8 cellular contexts compared by ENCODE assay signal in the genomic region with DNA sequence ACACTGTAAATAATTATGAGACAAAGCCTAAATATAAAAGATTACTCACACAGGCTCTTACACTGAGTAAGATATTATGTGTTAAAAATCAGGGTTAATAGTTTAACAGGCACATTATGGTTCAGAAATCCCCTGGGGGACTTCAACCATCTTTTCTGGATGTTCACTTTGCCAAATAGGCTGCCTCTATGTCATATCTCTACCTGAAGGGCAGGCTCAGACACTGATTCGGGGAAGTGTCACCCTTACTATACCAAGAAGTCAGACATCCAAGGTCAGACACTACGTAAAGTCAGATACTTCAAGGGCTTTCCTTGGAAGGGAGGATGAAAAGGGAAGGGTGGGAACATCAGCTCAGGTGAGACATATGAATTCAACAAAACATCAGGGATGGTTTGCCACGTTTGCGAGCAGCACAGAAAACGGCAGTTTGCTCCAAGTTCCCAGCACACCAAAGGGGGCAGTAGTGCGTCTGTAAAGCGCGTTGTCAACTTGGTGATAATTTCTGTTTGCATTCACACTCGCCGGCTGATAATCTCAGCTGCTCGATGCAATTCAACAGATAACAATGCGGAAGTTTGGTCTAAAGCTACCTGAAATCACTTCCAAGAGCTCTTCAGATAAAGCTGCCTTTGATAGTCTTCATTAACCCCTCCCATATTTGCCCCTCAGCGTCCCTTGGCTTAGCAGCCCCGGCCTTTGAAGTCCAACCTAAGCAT. TPM values are rescaled to one million over a fixed set of nuclear protein-coding genes. Genes with fewer than 3 reads are reported as not detected.
DNase-seq lines count a peak whose midpoint lies in the region; ATAC-seq and TF ChIP-seq lines count a peak whose summit lies in the region.

No MANE protein-coding gene starts in this region.

- TF ChIP-seq EP300 in stomach (IDR thresholded peaks at IDR 0.05) = no peak

- H2AK5ac ChIP-seq in IMR-90 (ENCODE audit: low read depth, low read length) = peak overlapping the region; percentile 33; the same call in 1 of the 2 replicates

- peaks cover 5% of the 10 kb centered on the region for H3K36me3 Mint-ChIP-seq in activated T-helper 17 cell treated with anti-CD3 and anti-CD28 coated beads, Interleukin-2, amount 50 U/mL, for 72 hours (ENCODE audit: low read depth)
- peaks cover 16% of the 10 kb centered on the region for H3K36me3 Mint-ChIP-seq in nephron progenitor cell (ENCODE audit: low read depth)

- H3K79me1 ChIP-seq in IMR-90 (ENCODE audit: low read depth in 1 of 2, low read length in 2 of 2) = no peaks in the 10 kb centered on the region

- H2AK9ac ChIP-seq in IMR-90 (replicated peaks; ENCODE audit: low read depth, low read length, poor library complexity) = peak overlapping the region; percentile 5

- H3K4me1 Mint-ChIP-seq in activated T-helper 17 cell treated with anti-CD3 and anti-CD28 coated beads, Interleukin-2, amount 50 U/mL, for 72 hours = peaks cover 16% of the 10 kb centered on the region
- H3K4me1 Mint-ChIP-seq in nephron progenitor cell = peaks cover 60% of the 10 kb centered on the region

- H2AFZ ChIP-seq in IMR-90 (replicated peaks; ENCODE audit: low read length, poor library complexity) = peak overlapping the region; percentile 84

- BruUV-seq in IMR-90 (replicated peaks; lab: Mats Ljungman, UMichigan) = no TSS peak
- BruUV-seq in Panc1 (replicated peaks; lab: Mats Ljungman, UMichigan) = no TSS peak

- H4K91ac ChIP-seq in IMR-90 (ENCODE audit: insufficient read depth, low read depth, low read length) = peak overlapping the region; percentile 69

- H3K4me1 ChIP-seq in IMR-90 (ENCODE audit: control insufficient read depth, insufficient read depth, low read length) (peaks cover 2% of the 10 kb centered on the region), Panc1 (ENCODE audit: control insufficient read depth, insufficient read depth, low read length) (no peaks in the 10 kb centered on the region; the same call in 1 of the 2 replicates), stomach (peaks cover 9 to 39% (median 15%) of the 10 kb centered on the region in 4 donors)

- dilution Hi-C loops in IMR-90 (cut with HindIII; ENCODE audit: low sequenced_read_pairs, unreplicated experiment) = no loop called here

- CTCF ChIA-PET in IMR-90 (lab: Yijun Ruan, JAX) = interaction anchor here (0.6 to 1.2 kb wide), 7 partner anchors 38 to 108 kb away, joined by 3 to 5 read pairs (median 3); no protein-coding TSS in a partner anchor
- CTCF ChIA-PET in Panc1 (lab: Charles Lee) = interaction anchor here (0.6 to 1.1 kb wide), 3 partner anchors 63 to 287 kb away, joined by 3 to 4 read pairs (median 4); no protein-coding TSS in a partner anchor

- 3% methylated on average over 9 of the region's 14 CpGs; no CpG with 5 or more reads in 1 of the 2 experiments for WGBS in IMR-90 (ENCODE audit: extremely low coverage in 2 of 2, insufficient read length in 1 of 2), 2 experiments
- WGBS in stomach, 5 donors = 4 to 5% (median 4%) methylated on average over 14 of the region's 14 CpGs

- in situ Hi-C loops in IMR-90 (cut with MboI; ENCODE audit: low sequenced_read_pairs) (loop anchor here (5.0 kb wide), 1 partner anchor 107 kb away; no protein-coding TSS in a partner anchor), Panc1 (cut with HindIII; ENCODE audit: low pct_unique_long_range_greater_than_20kb, low sequenced_read_pairs) (no loop called here)

- H3K27ac Mint-ChIP-seq in activated T-helper 17 cell treated with anti-CD3 and anti-CD28 coated beads, Interleukin-2, amount 50 U/mL, for 72 hours = peak overlapping the region; percentile 97
- peak overlapping the region; percentile 92 for H3K27ac Mint-ChIP-seq in nephron progenitor cell

- H3K14ac ChIP-seq in IMR-90 (replicated peaks; ENCODE audit: low read depth, low read length) = peak overlapping the region; percentile 66

- no peaks in the 10 kb centered on the region for H3K9me3 ChIP-seq in IMR-90 (ENCODE audit: control insufficient read depth, insufficient read depth, low read length)
- H3K9me3 ChIP-seq in Panc1 (ENCODE audit: control insufficient read depth, insufficient read depth, low read depth, low read length) = no peaks in the 10 kb centered on the region
- H3K9me3 ChIP-seq in stomach = no peaks in the 10 kb centered on the region

- H2BK15ac ChIP-seq in IMR-90 (ENCODE audit: low read depth, low read length) = peak overlapping the region; percentile 78

- no peak for TF ChIP-seq POLR2A in IMR-90 (IDR thresholded peaks at IDR 0.05; ENCODE audit: low read depth, low read length)
- TF ChIP-seq POLR2A in stomach (IDR thresholded peaks at IDR 0.05) = no peak

- H2BK20ac ChIP-seq in IMR-90 (ENCODE audit: low read depth, low read length) = peak overlapping the region; percentile 88

- H3K9me1 ChIP-seq in IMR-90 (ENCODE audit: insufficient read depth, low read length) = no peaks in the 10 kb centered on the region

- peak overlapping the region; percentile 21; the same call in 1 of the 2 replicates for H4K5ac ChIP-seq in IMR-90 (ENCODE audit: low read depth, low read length)

- H3K18ac ChIP-seq in IMR-90 (ENCODE audit: low read depth, low read length) = peak overlapping the region; percentile 30

- ATAC-seq in GM21576 (IDR thresholded peaks at IDR 0.05; ENCODE audit: unreplicated experiment) = peak; percentile 43
- peak; percentile 79 for ATAC-seq in IMR-90 (ENCODE audit: low read depth)
- ATAC-seq in Panc1 = peak; percentile 88
- ATAC-seq in activated T-helper 17 cell treated with anti-CD3 and anti-CD28 coated beads, Interleukin-2, amount 50 U/mL, for 72 hours (replicated peaks) = peak; percentile 71

- peak; percentile 63 for TF ChIP-seq RAD21 in IMR-90 (IDR thresholded peaks at IDR 0.05; ENCODE audit: low read length)

- peak overlapping the region; percentile 76 for H3K4ac ChIP-seq in IMR-90 (ENCODE audit: low read depth, low read length)

- H3K4me3 ChIP-seq in IMR-90 (ENCODE audit: insufficient read depth, low read depth, low read length) (peak overlapping the region; percentile 52), Panc1 (ENCODE audit: low read depth in 2 of 2, low read length in 2 of 2) (peak overlapping the region; percentile 80 to 94), fibroblast of villous mesenchyme (ENCODE audit: low read depth, low read length) (peak overlapping the region; percentile 66), stomach (peak overlapping the region; percentile 52 to 69 (median 64))

- H3K27me3 ChIP-seq in IMR-90 (ENCODE audit: control insufficient read depth, insufficient read depth, low read length) (no peaks in the 10 kb centered on the region), Panc1 (ENCODE audit: control insufficient read depth, insufficient read depth, low read length) (no peaks in the 10 kb centered on the region), stomach (no peaks in the 10 kb centered on the region)

- H4K20me1 ChIP-seq in IMR-90 (ENCODE audit: insufficient read depth, low read length) = no peaks in the 10 kb centered on the region

- POLR2A ChIA-PET in IMR-90 (lab: Charles Lee; ENCODE audit: unreplicated experiment) = no interaction called here
- POLR2A ChIA-PET in Panc1 (lab: Charles Lee) = no interaction called here

- H3K27me3 Mint-ChIP-seq in activated T-helper 17 cell treated with anti-CD3 and anti-CD28 coated beads, Interleukin-2, amount 50 U/mL, for 72 hours = peaks cover 7% of the 10 kb centered on the region
- H3K27me3 Mint-ChIP-seq in nephron progenitor cell (ENCODE audit: low read depth, poor library complexity) = peaks cover 2% of the 10 kb centered on the region

- H3K4me3 Mint-ChIP-seq in activated T-helper 17 cell treated with anti-CD3 and anti-CD28 coated beads, Interleukin-2, amount 50 U/mL, for 72 hours = peak overlapping the region; percentile 95
- H3K4me3 Mint-ChIP-seq in nephron progenitor cell = peak overlapping the region; percentile 87

- DNase-seq in DMS79 (lab: John Stamatoyannopoulos, UW) = peak; percentile 47
- DNase-seq in IMR-90 = peak; percentile 83
- DNase-seq in Panc1 (ENCODE audit: low read depth, low spot score) = peak; percentile 87
- peak; percentile 82 for DNase-seq in fibroblast of villous mesenchyme (ENCODE audit: low read depth)
- peak; percentile 69 for DNase-seq in nephron progenitor cell
- DNase-seq in stomach = peak; percentile 78

- H3K36me3 ChIP-seq in IMR-90 (ENCODE audit: control insufficient read depth, insufficient read depth, low read length) = no peaks in the 10 kb centered on the region
- H3K36me3 ChIP-seq in Panc1 (ENCODE audit: control insufficient read depth, insufficient read depth, low read length) = peaks cover 2% of the 10 kb centered on the region; the same call in 1 of the 2 replicates
- H3K36me3 ChIP-seq in stomach = no peaks in the 10 kb centered on the region

- peak overlapping the region; percentile 74; the same call in 1 of the 2 replicates for H3K56ac ChIP-seq in IMR-90 (ENCODE audit: extremely low read depth, insufficient read depth, low read length)

- H4K8ac ChIP-seq in IMR-90 (ENCODE audit: low read depth in 2 of 2, low read length in 2 of 2) = peak overlapping the region; percentile 2 to 81; a peak in 2 of 4 replicates

- H2BK5ac ChIP-seq in IMR-90 (ENCODE audit: low read depth, low read length, poor library complexity, severe bottlenecking) = peak overlapping the region; percentile 65

- H3K27ac ChIP-seq in IMR-90 (ENCODE audit: insufficient read depth, low read length) (peak overlapping the region; percentile 42), Panc1 (ENCODE audit: low read length) (peak overlapping the region; percentile 71), stomach (peak overlapping the region; percentile 83 to 90 (median 88))

- H3K9me3 Mint-ChIP-seq in activated T-helper 17 cell treated with anti-CD3 and anti-CD28 coated beads, Interleukin-2, amount 50 U/mL, for 72 hours = no peaks in the 10 kb centered on the region
- H3K9me3 Mint-ChIP-seq in nephron progenitor cell = peaks cover 31% of the 10 kb centered on the region

- TF ChIP-seq CTCF in IMR-90 (conservative IDR thresholded peaks at IDR 0.05; ENCODE audit: low read depth, low read length) = peak; percentile 78
- TF ChIP-seq CTCF in Panc1 (IDR thresholded peaks at IDR 0.05) = peak; percentile 92
- peak; percentile 87 for TF ChIP-seq CTCF in fibroblast of villous mesenchyme (IDR thresholded peaks at IDR 0.05; ENCODE audit: insufficient read depth, low read depth, low read length)
- TF ChIP-seq CTCF in nephron progenitor cell (IDR thresholded peaks at IDR 0.05) = peak; percentile 70
- peak in 5 of 7 experiments; percentile 65 to 80 (median 75) for TF ChIP-seq CTCF in stomach (IDR thresholded peaks at IDR 0.05)

- peak overlapping the region; percentile 50 for H3K23ac ChIP-seq in IMR-90 (ENCODE audit: low read depth, low read length)

- peak overlapping the region; percentile 76 for H3K4me2 ChIP-seq in IMR-90 (ENCODE audit: low read depth, low read length)

- intact Hi-C loops in IMR-90 (cut with micrococcal nuclease) = loop anchor here (1.0 to 5.0 kb wide), 3 partner anchors 55 to 108 kb away; no protein-coding TSS in a partner anchor
- intact Hi-C loops in Panc1 (cut with micrococcal nuclease; ENCODE audit: unreplicated experiment) = loop anchor here (5.0 kb wide), 1 partner anchor 107 kb away; no protein-coding TSS in a partner anchor
- intact Hi-C loops in stomach (cut with DNase I; ENCODE audit: low total_unique reads) = no loop called here

- H2BK120ac ChIP-seq in IMR-90 (ENCODE audit: low read depth, low read length) = peak overlapping the region; percentile 88

- peak overlapping the region; percentile 27 for H3K9ac ChIP-seq in IMR-90 (ENCODE audit: low read depth, low read length)

RNA-seq across cellular contexts. Expression of gene RASGRP3, which starts 0.9 kb away (rescaled TPM):
- total RNA-seq in IMR-90 (2012; rRNA removed) = 2.5 and 3.0 TPM in 2 replicates
- 0.87 and 1.7 TPM in 2 replicates for polyA plus RNA-seq in IMR-90 (2012; rRNA removed)
- 0.42 and 0.52 TPM in 2 replicates for polyA plus RNA-seq in IMR-90 (2012; cell fraction: cytosol; rRNA removed)
- polyA plus RNA-seq in IMR-90 (2012; cell fraction: nucleus; rRNA removed; ENCODE audit: low replicate concordance) = 0.48 and 2.8 TPM in 2 replicates
- 2.6 TPM for total RNA-seq in Panc1 (2021; ENCODE audit: unreplicated experiment)
- polyA plus RNA-seq in Panc1 (2012; ENCODE audit: insufficient read length) = 0.96 TPM
- total RNA-seq in activated T-helper 17 cell treated with anti-CD3 and anti-CD28 coated beads, Interleukin-2, amount 50 U/mL, for 72 hours = 1 to 10 TPM; 2.3 to 5.7 TPM
- 4.2 and 12.1 TPM in 2 replicates for total RNA-seq in fibroblast of villous mesenchyme
- 10 to 100 TPM in 4 of 5 donors, under 1 TPM in 1; 0.29 to 51.3 (median 16.0) TPM for total RNA-seq in stomach
- polyA plus RNA-seq in stomach = 1 to 10 TPM; 3.3 to 6.9 (median 6.3) TPM

Comparison
In these comparisons a context has a peak if more than half of its experiments do, and no peak if none do; other contexts are left out.
1. Peak in every context shown above with its lines: DNase-seq, ATAC-seq, H3K4me3 ChIP-seq and H3K27ac ChIP-seq.